ENCODE assay signal across 13 cellular contexts in genomic region chr22:37570661-37570976, GRCh38. TPM values are rescaled to one million over a fixed set of nuclear protein-coding genes. Genes with fewer than 3 reads are reported as not detected.
DNase-seq lines count a peak whose midpoint lies in the region; ATAC-seq and TF ChIP-seq lines count a peak whose summit lies in the region.
"Had no signal": no experiment of that assay in that cellular context is flagged by ENCODE, and none has a peak within 500 bp of the region (broad histone marks: within the 10 kb centered on the region; RNA-seq: fewer than 3 reads in every experiment).

No MANE protein-coding gene starts in this region.

- H3K9me3 ChIP-seq in mucosa of stomach (ENCODE audit: control insufficient read depth, low read length) = no peaks in the 10 kb centered on the region
- H3K9me3 ChIP-seq: BLaER1 treated with 17β-estradiol and CSF1 and Interleukin-3, amounts not matched to agents 10 nM and 100 nM; gastrocnemius medialis; MG63 had no signal

- no peaks in the 10 kb centered on the region for H3K36me3 Mint-ChIP-seq in brain
- H3K36me3 Mint-ChIP-seq: T-cell had no signal

- H3K27me3 Mint-ChIP-seq in brain = peaks cover 11% of the 10 kb centered on the region

- H3K4me3 ChIP-seq in mucosa of stomach (ENCODE audit: low read length) = no peak overlapping the region
- H3K4me3 ChIP-seq: BLaER1 treated with 17β-estradiol and CSF1 and Interleukin-3, amounts not matched to agents 10 nM and 100 nM; gastrocnemius medialis; MG63 had no signal

- no peak for DNase-seq in activated CD4-positive, CD25-positive, alpha-beta regulatory T cell (lab: John Stamatoyannopoulos, UW)
- DNase-seq in DMS79 treated with DMSO at 0.1 percent for 48 hours (lab: John Stamatoyannopoulos, UW) = no peak
- DNase-seq: gastrocnemius medialis, NCI-H345, T-cell had no signal

- H3K36me3 ChIP-seq in mucosa of stomach (ENCODE audit: control insufficient read depth, insufficient read depth, low read length) = peaks cover 18% of the 10 kb centered on the region
- H3K36me3 ChIP-seq: BLaER1 treated with 17β-estradiol and CSF1 and Interleukin-3, amounts not matched to agents 10 nM and 100 nM; gastrocnemius medialis had no signal

- no peaks in the 10 kb centered on the region for H3K9me3 Mint-ChIP-seq in brain
- H3K9me3 Mint-ChIP-seq: activated T-helper 2 cell treated with anti-CD3 and anti-CD28 coated beads, Interferon-gamma antibody, Interleukin-2, Interleukin-4, amounts not matched to agents 10 μg/mL and 5 μg/mL and 100 μg/mL, durations not matched to agents 14 hours and 24 hours and 36 hours; T-cell had no signal

- peak overlapping the region; percentile 59 for H3K9ac ChIP-seq in mucosa of stomach (ENCODE audit: low read length)
- H3K9ac ChIP-seq: BLaER1 treated with 17β-estradiol and CSF1 and Interleukin-3, amounts not matched to agents 10 nM and 100 nM had no signal

- H3K27ac Mint-ChIP-seq in brain = peak overlapping the region in 3 of 5 experiments; percentile 32 to 83 (median 38)
- H3K27ac Mint-ChIP-seq: activated T-helper 2 cell treated with anti-CD3 and anti-CD28 coated beads, Interferon-gamma antibody, Interleukin-2, Interleukin-4, amounts not matched to agents 10 μg/mL and 5 μg/mL and 100 μg/mL, durations not matched to agents 14 hours and 24 hours and 36 hours had no signal

- TF ChIP-seq CTCF in 22Rv1 (IDR thresholded peaks at IDR 0.05) = no peak
- no peak for TF ChIP-seq CTCF in brain (conservative IDR thresholded peaks at IDR 0.05)

- peak overlapping the region; percentile 74 for H3K27ac ChIP-seq in 22Rv1
- H3K27ac ChIP-seq: BLaER1 treated with 17β-estradiol and CSF1 and Interleukin-3, amounts not matched to agents 10 nM and 100 nM; gastrocnemius medialis; VCaP had no signal

- no peaks in the 10 kb centered on the region for H3K4me1 Mint-ChIP-seq in brain

- no peak overlapping the region for H3K4me3 Mint-ChIP-seq in brain
- H3K4me3 Mint-ChIP-seq: T-cell had no signal

- no peaks in the 10 kb centered on the region for H3K27me3 ChIP-seq in mucosa of stomach (ENCODE audit: control insufficient read depth, insufficient read depth, low read length)
- H3K27me3 ChIP-seq: MG63 had no signal

- peaks cover 73% of the 10 kb centered on the region for H3K4me1 ChIP-seq in mucosa of stomach (ENCODE audit: control insufficient read depth, insufficient read depth, low read length)

- ATAC-seq in GM21528 (IDR thresholded peaks at IDR 0.05; ENCODE audit: low FRiP score, unreplicated experiment) = no peak
- ATAC-seq: gastrocnemius medialis, T-cell had no signal

RNA-seq across cellular contexts. Expression of gene LGALS2, which starts 9.3 kb away (rescaled TPM):
- polyA plus RNA-seq in brain (ENCODE audit: insufficient read depth, low read depth, low replicate concordance) = not detected

RNA-seq across cellular contexts. Expression of gene CDC42EP1, which starts 10.3 kb away (rescaled TPM):
- 69.7 TPM for polyA plus RNA-seq in brain (ENCODE audit: insufficient read depth, low read depth, low replicate concordance)

RNA-seq across cellular contexts. Expression of gene GGA1, which starts 38.0 kb away (rescaled TPM):
- polyA plus RNA-seq in brain (ENCODE audit: insufficient read depth, low read depth, low replicate concordance) = 41.6 TPM

RNA-seq across cellular contexts. Expression of gene CARD10, which starts 51.4 kb away (rescaled TPM):
- polyA plus RNA-seq in brain (ENCODE audit: insufficient read depth, low read depth, low replicate concordance) = 3.7 TPM
